Comparison of ENCODE assay signal across 9 cellular contexts in genomic region chr3:55505102-55505501, GRCh38. TPM values are rescaled to one million over a fixed set of nuclear protein-coding genes. Genes with fewer than 3 reads are reported as not detected.
DNase-seq lines count a peak whose midpoint lies in the region; ATAC-seq and TF ChIP-seq lines count a peak whose summit lies in the region.
"Not testable (repeated sequence)": the region's sequence is repeated elsewhere in the genome, so short reads cannot be mapped to it uniquely, and the experiment has no call there.
"Had no signal": no experiment of that assay in that cellular context is flagged by ENCODE, and none has a peak within 500 bp of the region (broad histone marks: within the 10 kb centered on the region; RNA-seq: fewer than 3 reads in every experiment).

No MANE protein-coding gene starts in this region.

- not testable (repeated sequence) for H2AFZ ChIP-seq in MM.1S (ENCODE audit: low read length); fibroblast of lung (ENCODE audit: low read length)

- H3K4me2 ChIP-seq in MM.1S (ENCODE audit: low read depth, low read length); fibroblast of lung (ENCODE audit: extremely low read depth, insufficient read depth, low read length): not testable (repeated sequence)

- in situ Hi-C loops in Panc1 (cut with HindIII; ENCODE audit: low pct_unique_long_range_greater_than_20kb, low sequenced_read_pairs); astrocyte of the spinal cord (cut with HindIII; ENCODE audit: low sequenced_read_pairs): not testable (repeated sequence)

- not testable (repeated sequence) for H3K4me1 ChIP-seq in MM.1S (ENCODE audit: low read length); Panc1 (ENCODE audit: control insufficient read depth, insufficient read depth, low read length); fibroblast of lung (ENCODE audit: control insufficient read depth, extremely low read depth, insufficient read depth, low read length)

- H3K4me3 ChIP-seq in AG04450 (ENCODE audit: low read depth, low read length); MM.1S (ENCODE audit: low read length); Panc1 (ENCODE audit: low read depth in 2 of 2, low read length in 2 of 2); astrocyte of the spinal cord (ENCODE audit: low read depth, low read length); fibroblast of lung (replicated peaks in 1 of 4; ENCODE audit: control extremely low read depth in 1 of 4, insufficient read depth in 1 of 4, low read depth in 3 of 4, low read length in 4 of 4); retinal pigment epithelial cell (ENCODE audit: low read length): not testable (repeated sequence)

- H3F3A ChIP-seq in MM.1S (ENCODE audit: insufficient read depth, low read length) = not testable (repeated sequence)

- ATAC-seq in Panc1 = not testable (repeated sequence)

- H3K79me2 ChIP-seq in MM.1S (ENCODE audit: low read length); fibroblast of lung (ENCODE audit: control insufficient read depth, insufficient read depth, low read length): not testable (repeated sequence)

- CTCF ChIA-PET in AG04450 (lab: Charles Lee) = interaction anchor here (2.8 kb wide), 1 partner anchor 216 kb away, joined by 8 read pairs; no protein-coding TSS in a partner anchor
- CTCF ChIA-PET in Panc1 (lab: Charles Lee) = not testable (repeated sequence)

- TF ChIP-seq CTCF in AG04450 (IDR thresholded peaks at IDR 0.05; ENCODE audit: low read depth, low read length) (peak; percentile 36), GM12872 (IDR thresholded peaks at IDR 0.05; ENCODE audit: insufficient read depth, low read depth, low read length) (peak; percentile 31; the same call in 2 of the 3 replicates), MM.1S (IDR thresholded peaks at IDR 0.05; ENCODE audit: low read length) (peak; percentile 32), Panc1 (IDR thresholded peaks at IDR 0.05) (peak; percentile 29; the same call in 1 of the 2 replicates), astrocyte of the spinal cord (IDR thresholded peaks at IDR 0.05; ENCODE audit: low read depth, low read length) (peak; percentile 42), fibroblast of lung (conservative IDR thresholded peaks at IDR 0.05 in 1 of 2, IDR thresholded peaks at IDR 0.05 in 1 of 2; ENCODE audit: low read depth in 1 of 2, low read length in 2 of 2) (peak; percentile 26 to 34), retinal pigment epithelial cell (conservative IDR thresholded peaks at IDR 0.05; ENCODE audit: low read depth, low read length) (peak; percentile 48)

- H3K27ac ChIP-seq in AG04450 (ENCODE audit: low read depth, low read length); MM.1S (ENCODE audit: low read length); Panc1 (ENCODE audit: low read length); fibroblast of lung (ENCODE audit: insufficient read depth, low read length): not testable (repeated sequence)

- not testable (repeated sequence) for DNase-seq in AG04450 (ENCODE audit: low read depth, low spot score); Panc1 (ENCODE audit: low read depth, low spot score); retinal pigment epithelial cell (ENCODE audit: low read depth)
- DNase-seq in MM.1S = peak; percentile 48
- peak; percentile 33 for DNase-seq in astrocyte of the spinal cord (ENCODE audit: low read depth, low spot score)
- DNase-seq in fibroblast of lung (ENCODE audit: low read depth in 2 of 2) = peak; percentile 33 to 36
- peak; percentile 50 for DNase-seq in kidney tubule cell (ENCODE audit: low spot score)

- H3K36me3 ChIP-seq in MM.1S (replicated peaks; ENCODE audit: insufficient read depth, low read length); Panc1 (ENCODE audit: control insufficient read depth, insufficient read depth, low read length); fibroblast of lung (ENCODE audit: control insufficient read depth, insufficient read depth, low read length): not testable (repeated sequence)

- not testable (repeated sequence) for H3K9me2 ChIP-seq in MM.1S (replicated peaks; ENCODE audit: insufficient read depth, low read length)

- H3K9me3 ChIP-seq in AG04450 (ENCODE audit: control insufficient read depth, insufficient read depth, low read length); MM.1S (replicated peaks; ENCODE audit: insufficient read depth, low read length); Panc1 (ENCODE audit: control insufficient read depth, insufficient read depth, low read depth, low read length); fibroblast of lung (ENCODE audit: control insufficient read depth, insufficient read depth, low read depth, low read length): not testable (repeated sequence)

- H3K9ac ChIP-seq in MM.1S (ENCODE audit: low read length); fibroblast of lung (ENCODE audit: insufficient read depth, low read length): not testable (repeated sequence)

- POLR2A ChIA-PET in AG04450 (lab: Yijun Ruan, JAX); Panc1 (lab: Charles Lee): not testable (repeated sequence)

- not testable (repeated sequence) for H3K27me3 ChIP-seq in AG04450 (ENCODE audit: control insufficient read depth, insufficient read depth, low read length); MM.1S (replicated peaks; ENCODE audit: insufficient read depth, low read length); Panc1 (ENCODE audit: control insufficient read depth, insufficient read depth, low read length); fibroblast of lung (ENCODE audit: control insufficient read depth, insufficient read depth, low read length)

- BruUV-seq in Panc1 (replicated peaks; lab: Mats Ljungman, UMichigan) = not testable (repeated sequence)

- intact Hi-C loops in Panc1 (cut with micrococcal nuclease; ENCODE audit: unreplicated experiment) = not testable (repeated sequence)

- not testable (repeated sequence) for H4K20me1 ChIP-seq in MM.1S (ENCODE audit: insufficient read depth, low read length); fibroblast of lung (ENCODE audit: control insufficient read depth, extremely low read depth, insufficient read depth, low read length)

RNA-seq across cellular contexts. Expression of gene WNT5A, which starts 18.0 kb away (rescaled TPM):
- polyA plus RNA-seq in AG04450 (2011; rRNA removed) = 168 and 203 TPM in 2 replicates
- 290 TPM in 2 replicates for polyA minus RNA-seq in AG04450 (2011; rRNA and poly(A)+ RNA removed)
- total RNA-seq in Panc1 (2021; ENCODE audit: unreplicated experiment) = 0.54 TPM
- polyA plus RNA-seq in Panc1 (2012; ENCODE audit: insufficient read length) = 1.1 TPM
- total RNA-seq in fibroblast of lung = 52.6 and 117 TPM in 2 replicates
- 78.2 and 224 TPM in 2 replicates for polyA plus RNA-seq in fibroblast of lung
- polyA plus RNA-seq in fibroblast of lung (2012) = 53.9 and 150 TPM in 2 replicates
- 60.8 and 154 TPM in 2 replicates for polyA minus RNA-seq in fibroblast of lung (ENCODE audit: low replicate concordance)
- total RNA-seq: activated B cell treated with CpG ODN at 0.5 μM for 24 hours had no signal

Comparison
In these comparisons a context has a peak if more than half of its experiments do, and no peak if none do; other contexts are left out.
1. RNA of gene WNT5A, which starts 18.0 kb away (total RNA-seq): 52.6 to 117 TPM in fibroblast of lung; 0.54 TPM in Panc1 (single experiment); every median in the first group is over 10 times any median in the second.
2. Peak in every context shown above with its lines, with median percentiles within 50 percentile points of each other: CTCF ChIP-seq.